ENCODE assay signal across 28 cellular contexts in genomic region chr3:43787330-43787729, GRCh38.
"Had no signal": no experiment of that assay in that cellular context is flagged by ENCODE, and none has a peak within 500 bp of the region (broad histone marks: within the 10 kb centered on the region; RNA-seq: fewer than 3 reads in every experiment).

No MANE protein-coding gene starts in this region.

- H3K4me1 ChIP-seq: adrenal gland, colonic mucosa, foreskin keratinocyte, gastrocnemius medialis, heart left ventricle had no signal

- ATAC-seq: activated CD4-positive, alpha-beta T cell treated with anti-CD3 and anti-CD28 coated beads for 36 hours; activated CD8-positive, alpha-beta memory T cell treated with anti-CD3 and anti-CD28 coated beads, Interleukin-2, amount 10 ng/mL, durations not matched to agents 7 days and 5 days; activated CD8-positive, alpha-beta T cell treated with anti-CD3 and anti-CD28 coated beads, Interleukin-2, amount 10 ng/mL, durations not matched to agents 7 days and 5 days; activated naive CD8-positive, alpha-beta T cell treated with anti-CD3 and anti-CD28 coated beads, Interleukin-2, amount 50 U/mL, for 24 hours; body of pancreas; esophagus mucosa; foreskin keratinocyte; gastrocnemius medialis; heart left ventricle had no signal

- DNase-seq: activated CD4-positive, alpha-beta memory T cell treated with anti-CD3 and anti-CD28 coated beads for 36 hours; activated CD4-positive, alpha-beta T cell treated with anti-CD3 and anti-CD28 coated beads for 36 hours; activated CD4-positive, alpha-beta T cell treated with anti-CD3 and anti-CD28 coated beads, Interleukin-2, amount 10 ng/mL, durations not matched to agents 24 days and 14 days; activated CD4-positive, CD25-positive, alpha-beta regulatory T cell; activated CD4-positive, CD25-positive, alpha-beta regulatory T cell treated with anti-CD3 and anti-CD28 coated beads, Interleukin-2, amount 50 U/mL, for 72 hours; activated CD8-positive, alpha-beta memory T cell treated with anti-CD3 and anti-CD28 coated beads, Interleukin-2, amount 10 ng/mL, durations not matched to agents 7 days and 5 days; activated CD8-positive, alpha-beta memory T cell treated with anti-CD3 and anti-CD28 coated beads, Interleukin-2, amount 50 U/mL, for 4 hours; activated CD8-positive, alpha-beta T cell treated with anti-CD3 and anti-CD28 coated beads, Interleukin-2, amount 10 ng/mL, durations not matched to agents 7 days and 5 days; activated effector memory CD4-positive, alpha-beta T cell treated with anti-CD3 and anti-CD28 coated beads, Interleukin-2, amount 50 U/mL, for 16 hours; activated naive CD4-positive, alpha-beta T cell treated with anti-CD3 and anti-CD28 coated beads for 36 hours; activated naive CD8-positive, alpha-beta T cell treated with anti-CD3 and anti-CD28 coated beads for 36 hours; activated naive CD8-positive, alpha-beta T cell treated with anti-CD3 and anti-CD28 coated beads, Interleukin-2, amount 50 U/mL, for 24 hours; activated T-cell treated with anti-CD3 and anti-CD28 coated beads, Interleukin-2, amount 50 U/mL, for 1 hour; activated T-cell treated with anti-CD3 and anti-CD28 coated beads, Interleukin-2, amount 50 U/mL, for 48 hours; adrenal gland; amygdala; aorta; body of pancreas; central memory CD4-positive, alpha-beta T cell; cerebellar nuclear complex; colonic mucosa; effector CD8-positive, alpha-beta T cell; foreskin keratinocyte; gastrocnemius medialis; glutamatergic neuron; heart left ventricle; T-helper 2 cell had no signal

- H3K27ac ChIP-seq: adrenal gland, body of pancreas, colonic mucosa, foreskin keratinocyte, gastrocnemius medialis, heart left ventricle had no signal

- H3K9me3 ChIP-seq: adrenal gland, body of pancreas, colonic mucosa, gastrocnemius medialis had no signal

- H3K27me3 ChIP-seq: adrenal gland, body of pancreas, colonic mucosa, gastrocnemius medialis, heart left ventricle had no signal

- H3K36me3 ChIP-seq: adrenal gland, colonic mucosa, gastrocnemius medialis, heart left ventricle had no signal

- H3K4me3 ChIP-seq: adrenal gland, body of pancreas, colonic mucosa, gastrocnemius medialis, heart left ventricle had no signal
